Comparison of ENCODE assay signal across 9 cellular contexts in the genomic region with DNA sequence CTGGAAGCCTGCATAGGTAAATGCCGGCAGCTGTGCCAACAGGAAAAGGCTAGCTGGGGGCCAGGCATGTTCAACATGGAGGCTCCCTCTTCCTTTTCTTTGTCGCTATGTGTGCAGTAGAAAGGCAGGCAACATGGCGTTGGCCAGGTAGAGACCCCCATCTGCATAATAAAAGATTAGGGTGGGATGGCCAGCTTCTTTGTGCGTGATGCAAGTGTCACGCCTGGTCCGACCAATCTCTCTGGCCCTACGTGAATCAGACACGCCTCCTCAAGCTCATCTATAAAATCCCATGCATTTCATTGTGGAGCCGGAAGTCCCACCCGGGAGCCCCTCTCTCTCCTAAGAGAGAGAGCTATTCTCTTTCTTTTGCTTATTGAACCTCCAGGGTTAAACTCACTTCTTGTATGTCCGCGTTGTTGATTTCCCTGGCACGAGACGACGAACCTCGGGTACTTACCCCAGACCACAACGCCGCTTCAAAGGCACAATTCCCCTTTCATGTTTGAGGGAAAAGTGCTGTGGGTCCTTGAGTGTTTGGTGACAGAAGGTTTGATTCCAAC. TPM values are rescaled to one million over a fixed set of nuclear protein-coding genes. Genes with fewer than 3 reads are reported as not detected.
DNase-seq lines count a peak whose midpoint lies in the region; ATAC-seq and TF ChIP-seq lines count a peak whose summit lies in the region.
"Had no signal": no experiment of that assay in that cellular context is flagged by ENCODE, and none has a peak within 500 bp of the region (broad histone marks: within the 10 kb centered on the region; RNA-seq: fewer than 3 reads in every experiment).

No MANE protein-coding gene starts in this region.

- no peaks in the 10 kb centered on the region for H3K9me3 Mint-ChIP-seq in activated CD4-positive, alpha-beta T cell treated with anti-CD3 and anti-CD28 coated beads for 36 hours (ENCODE audit: low read depth)

- ATAC-seq in activated CD4-positive, alpha-beta T cell treated with anti-CD3 and anti-CD28 coated beads for 36 hours = no peak
- ATAC-seq in RWPE2 (ENCODE audit: low read depth) = peak; percentile 63
- ATAC-seq in left cardiac atrium = peak; percentile 14 to 29
- ATAC-seq in HG03196 (IDR thresholded peaks at IDR 0.05; ENCODE audit: unreplicated experiment) = no peak

- H3K27me3 Mint-ChIP-seq in activated CD4-positive, alpha-beta T cell treated with anti-CD3 and anti-CD28 coated beads for 36 hours = no peaks in the 10 kb centered on the region

- no peak for TF ChIP-seq POLR2A in ovary (IDR thresholded peaks at IDR 0.05)

- intact Hi-C loops in activated CD4-positive, alpha-beta T cell treated with anti-CD3 and anti-CD28 coated beads for 36 hours (cut with DNase I, micrococcal nuclease) = no loop called here
- intact Hi-C loops in left cardiac atrium (cut with DNase I) = no loop called here
- intact Hi-C loops in A673 (cut with micrococcal nuclease; ENCODE audit: unreplicated experiment) = no loop called here
- intact Hi-C loops in ovary (cut with DNase I) = no loop called here

- no peak overlapping the region for H3K4me3 Mint-ChIP-seq in activated CD4-positive, alpha-beta T cell treated with anti-CD3 and anti-CD28 coated beads for 36 hours

- POLR2A ChIA-PET in activated CD4-positive, alpha-beta T cell treated with anti-CD3 and anti-CD28 coated beads for 36 hours (lab: Charles Lee) = no interaction called here
- POLR2A ChIA-PET in A673 (lab: Charles Lee; ENCODE audit: low non-redundant PET) = no interaction called here

- no peak for TF ChIP-seq EP300 in ovary (IDR thresholded peaks at IDR 0.05)

- DNase-seq in activated CD4-positive, alpha-beta T cell treated with anti-CD3 and anti-CD28 coated beads, Interleukin-2, amount 50 U/mL, for 1 hour = peak; percentile 26
- no peak for DNase-seq in activated CD4-positive, alpha-beta T cell treated with anti-CD3 and anti-CD28 coated beads for 36 hours
- DNase-seq in RWPE2 (ENCODE audit: low spot score) = no peak
- no peak for DNase-seq in left cardiac atrium
- DNase-seq in A673 (ENCODE audit: low spot score) = no peak
- DNase-seq in ovary = no peak

- H3K27ac ChIP-seq in RWPE2 (ENCODE audit: poor library complexity, severe bottlenecking) (peak overlapping the region; percentile 28), temporal lobe (ENCODE audit: low read depth, low read length) (peak overlapping the region; percentile 61), A673 (ENCODE audit: low read depth, low read length, poor library complexity, severe bottlenecking) (no peak overlapping the region), ovary (no peak overlapping the region)
- H3K27ac ChIP-seq: neutrophil had no signal

- CTCF ChIA-PET in activated CD4-positive, alpha-beta T cell treated with anti-CD3 and anti-CD28 coated beads for 36 hours (lab: Charles Lee) = interaction anchor here (0.6 to 2.4 kb wide), 4 partner anchors 9 to 1885 kb away, joined by 3 to 19 read pairs (median 3); no protein-coding TSS in a partner anchor
- CTCF ChIA-PET in A673 (lab: Charles Lee) = interaction anchor here (1.0 kb wide), 1 partner anchor 348 kb away, joined by 5 read pairs; the partner anchor contains the start of gene BOD1

- H3K4me1 Mint-ChIP-seq in activated CD4-positive, alpha-beta T cell treated with anti-CD3 and anti-CD28 coated beads for 36 hours = peaks cover 23% of the 10 kb centered on the region

- H3K27me3 ChIP-seq in RWPE2 (ENCODE audit: insufficient read depth, poor library complexity, severe bottlenecking) = no peaks in the 10 kb centered on the region
- H3K27me3 ChIP-seq in A673 (replicated peaks; ENCODE audit: insufficient read depth, low read depth, low read length, poor library complexity) = no peaks in the 10 kb centered on the region
- H3K27me3 ChIP-seq in ovary = no peaks in the 10 kb centered on the region
- H3K27me3 ChIP-seq: neutrophil had no signal

- no peaks in the 10 kb centered on the region for H3K4me1 ChIP-seq in RWPE2 (ENCODE audit: insufficient read depth, poor library complexity, severe bottlenecking)
- H3K4me1 ChIP-seq in A673 (ENCODE audit: insufficient read depth, low read length, poor library complexity, severe bottlenecking) = no peaks in the 10 kb centered on the region
- H3K4me1 ChIP-seq in ovary (ENCODE audit: insufficient read depth) = no peaks in the 10 kb centered on the region

- BruUV-seq in A673 (replicated peaks; lab: Mats Ljungman, UMichigan) = no TSS peak

- H3K4me3 ChIP-seq in RWPE2 (ENCODE audit: severe bottlenecking) (peak overlapping the region; percentile 3), A673 (ENCODE audit: low read depth, low read length, poor library complexity, severe bottlenecking) (no peak overlapping the region), ovary (no peak overlapping the region)

- H3K36me3 ChIP-seq in RWPE2 (ENCODE audit: low read depth) (no peaks in the 10 kb centered on the region), A673 (ENCODE audit: insufficient read depth, low read length, poor library complexity, severe bottlenecking) (no peaks in the 10 kb centered on the region), ovary (no peaks in the 10 kb centered on the region)

- no peaks in the 10 kb centered on the region for H3K36me3 Mint-ChIP-seq in activated CD4-positive, alpha-beta T cell treated with anti-CD3 and anti-CD28 coated beads for 36 hours (ENCODE audit: low read depth)

- WGBS in ovary, 3 donors = 68 to 78% (median 76%) methylated on average over 18 of the region's 18 CpGs

- no peak overlapping the region for H3K27ac Mint-ChIP-seq in activated CD4-positive, alpha-beta T cell treated with anti-CD3 and anti-CD28 coated beads for 36 hours

- H3K9me3 ChIP-seq in RWPE2 (ENCODE audit: severe bottlenecking) (no peaks in the 10 kb centered on the region), A673 (ENCODE audit: low read depth, low read length, poor library complexity, severe bottlenecking) (no peaks in the 10 kb centered on the region), ovary (no peaks in the 10 kb centered on the region)
- H3K9me3 ChIP-seq: neutrophil had no signal

- TF ChIP-seq CTCF in RWPE2 (IDR thresholded peaks at IDR 0.05; ENCODE audit: poor library complexity, severe bottlenecking) (no peak), A673 (conservative IDR thresholded peaks at IDR 0.05; ENCODE audit: low read depth, low read length) (no peak), ovary (IDR thresholded peaks at IDR 0.05) (no peak)

RNA-seq across cellular contexts. Expression of gene C5orf47, which starts 25.0 kb away (rescaled TPM):
- not detected for total RNA-seq in activated CD4-positive, alpha-beta T cell treated with anti-CD3 and anti-CD28 coated beads for 36 hours
- total RNA-seq in left cardiac atrium (under 1 TPM in 1 of 2 donors, not detected in 1; 0.47 TPM), temporal lobe (0.25 TPM), A673 (2021) (not detected in 2 replicates), ovary (not detected)
- under 1 TPM in 1 of 2 donors, not detected in 1; 0.15 TPM for polyA plus RNA-seq in ovary

Comparison
In these comparisons a context has a peak if more than half of its experiments do, and no peak if none do; other contexts are left out.
1. ATAC-seq: peak in RWPE2 (single experiment) and left cardiac atrium (2 of 2); none in activated CD4-positive, alpha-beta T cell treated with anti-CD3 and anti-CD28 coated beads for 36 hours (single experiment) and HG03196 (single experiment).
2. H3K27ac ChIP-seq: peak in RWPE2 (single experiment) and temporal lobe (single experiment); none in A673 (single experiment) and ovary (0 of 2).